ENCODE assay signal across 8 cellular contexts in the genomic region with DNA sequence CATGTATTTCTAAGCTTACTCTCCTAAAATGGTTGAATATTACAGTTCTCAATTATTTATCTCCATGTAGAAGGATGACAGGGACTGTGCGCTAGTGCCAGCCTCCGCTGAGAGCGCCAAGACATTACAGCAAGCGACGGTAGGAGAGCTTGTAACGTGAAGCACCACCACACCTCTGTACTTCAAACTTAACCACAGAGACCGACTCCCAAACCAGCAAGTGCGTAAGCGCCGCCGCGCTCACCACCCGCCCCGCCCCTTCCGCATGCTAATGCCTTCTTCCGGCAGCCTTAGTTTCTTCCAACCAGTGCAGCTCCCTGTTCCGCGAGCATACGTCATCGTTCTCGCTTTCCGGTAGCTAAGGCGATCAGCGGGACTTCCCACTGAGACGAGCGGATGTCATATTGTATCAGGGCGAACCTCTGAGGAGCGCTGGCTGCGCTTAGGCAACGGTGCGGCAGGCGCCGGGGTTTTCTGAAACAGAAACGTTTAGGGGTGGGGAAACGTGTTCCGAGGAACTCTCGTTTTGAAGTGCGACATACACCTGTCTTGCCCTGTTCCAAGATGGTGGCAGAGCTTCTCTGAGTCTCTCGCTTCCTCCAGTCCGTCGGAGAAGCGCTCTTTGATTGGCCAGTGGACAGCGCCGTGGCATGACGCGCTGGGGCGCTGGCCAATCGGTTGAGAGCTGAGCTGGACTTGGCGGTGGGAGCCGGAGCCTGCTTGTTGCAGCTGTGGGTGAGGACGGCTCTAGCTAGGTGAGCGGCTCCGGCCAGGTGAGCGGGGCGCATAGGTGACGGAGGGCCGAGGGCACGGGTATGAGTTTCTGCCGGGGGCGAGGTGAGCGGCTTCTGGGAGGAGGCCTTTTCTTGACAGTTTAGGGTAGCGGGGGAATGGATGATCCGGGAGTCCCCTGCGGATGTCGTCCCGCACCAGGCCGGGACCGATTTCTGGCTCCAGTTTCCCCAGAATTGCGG. TPM values are rescaled to one million over a fixed set of nuclear protein-coding genes. Genes with fewer than 3 reads are reported as not detected.
DNase-seq lines count a peak whose midpoint lies in the region; ATAC-seq and TF ChIP-seq lines count a peak whose summit lies in the region.

A gene (plus strand): TSS at position 723 of the 974 bp plus-strand sequence. CDS start 2,896 bp downstream, outside the sequence.

- TF ChIP-seq POLR2A in ovary (IDR thresholded peaks at IDR 0.05) (peak; percentile 91), thyroid gland (IDR thresholded peaks at IDR 0.05) (peak in 1 of 2 donors; percentile 81)

- H3K27ac ChIP-seq in ovary (peak within 1 kb of the TSS; percentile 62 to 96), thyroid gland (peak within 1 kb of the TSS; percentile 95 to 99 (median 96))

- peaks cover 2% of the 10 kb centered on the region for H3K27me3 Mint-ChIP-seq in activated naive CD8-positive, alpha-beta T cell treated with anti-CD3 and anti-CD28 coated beads, Interleukin-2, amount 50 U/mL, for 24 hours

- peak; percentile 97 for ATAC-seq in HG02763 (IDR thresholded peaks at IDR 0.05; ENCODE audit: unreplicated experiment)
- ATAC-seq in activated naive CD8-positive, alpha-beta T cell treated with anti-CD3 and anti-CD28 coated beads, Interleukin-2, amount 50 U/mL, for 24 hours: peak; percentile 95
- ATAC-seq in Right ventricle myocardium inferior: peak; percentile 99

- peak; percentile 98 for DNase-seq in GM12865 (ENCODE audit: low read depth)
- DNase-seq in NCI-H1417 treated with DMSO at 0.1 percent for 48 hours (lab: John Stamatoyannopoulos, UW): peak; percentile 97
- DNase-seq in SW480 (ENCODE audit: low spot score): peak; percentile 97
- peak; percentile 98 for DNase-seq in activated naive CD8-positive, alpha-beta T cell treated with anti-CD3 and anti-CD28 coated beads, Interleukin-2, amount 50 U/mL, for 24 hours
- DNase-seq in Right ventricle myocardium inferior (ENCODE audit: missing footprints): peak; percentile 98
- DNase-seq in ovary: peak; percentile 93 to 97 (median 95)
- DNase-seq in thyroid gland: peak; percentile 97 to 98

- 0 to 1% (median 1%) methylated on average over 65 to 69 of the region's 69 CpGs for WGBS in ovary, 3 donors
- 0 to 1% methylated on average over 38 to 59 of the region's 69 CpGs for WGBS in thyroid gland, 2 donors

- H3K4me3 ChIP-seq in GM12865 (ENCODE audit: low read depth, low read length): peak within 1 kb of the TSS; percentile 97
- peak within 1 kb of the TSS; percentile 77 for H3K4me3 ChIP-seq in ovary
- H3K4me3 ChIP-seq in thyroid gland (replicated peaks in 1 of 3): peak within 1 kb of the TSS; percentile 61 to 85 (median 79)

- H3K36me3 ChIP-seq in ovary: no peaks in the 10 kb centered on the region
- peaks cover 0 to 5% of the 10 kb centered on the region in 2 donors for H3K36me3 ChIP-seq in thyroid gland

- TF ChIP-seq CTCF in GM12865 (IDR thresholded peaks at IDR 0.05; ENCODE audit: insufficient read depth, low read depth, low read length, missing control alignments) (no peak), ovary (IDR thresholded peaks at IDR 0.05) (no peak), thyroid gland (IDR thresholded peaks at IDR 0.05) (peak in 1 of 6 experiments; percentile 9)

- no peaks in the 10 kb centered on the region for H3K27me3 ChIP-seq in ovary
- H3K27me3 ChIP-seq in thyroid gland: no peaks in the 10 kb centered on the region

- TF ChIP-seq EP300 in ovary (IDR thresholded peaks at IDR 0.05): peak; percentile 4

- H3K27ac Mint-ChIP-seq in activated naive CD8-positive, alpha-beta T cell treated with anti-CD3 and anti-CD28 coated beads, Interleukin-2, amount 50 U/mL, for 24 hours: peak within 1 kb of the TSS; percentile 99

- peak within 1 kb of the TSS; percentile 100 for H3K4me3 Mint-ChIP-seq in activated naive CD8-positive, alpha-beta T cell treated with anti-CD3 and anti-CD28 coated beads, Interleukin-2, amount 50 U/mL, for 24 hours

- H3K36me3 Mint-ChIP-seq in activated naive CD8-positive, alpha-beta T cell treated with anti-CD3 and anti-CD28 coated beads, Interleukin-2, amount 50 U/mL, for 24 hours (ENCODE audit: low read depth): peaks cover 41% of the 10 kb centered on the region

- H3K9me3 Mint-ChIP-seq in activated naive CD8-positive, alpha-beta T cell treated with anti-CD3 and anti-CD28 coated beads, Interleukin-2, amount 50 U/mL, for 24 hours: no peaks in the 10 kb centered on the region

- peaks cover 54% of the 10 kb centered on the region for H3K4me1 Mint-ChIP-seq in activated naive CD8-positive, alpha-beta T cell treated with anti-CD3 and anti-CD28 coated beads, Interleukin-2, amount 50 U/mL, for 24 hours

- intact Hi-C loops in Right ventricle myocardium inferior (cut with DNase I) (loop anchor here (2.0 to 5.0 kb wide), 3 partner anchors 41 to 220 kb away; a partner anchor contains a TSS), ovary (cut with DNase I) (no loop called here), thyroid gland (cut with DNase I) (loop anchor here (10.0 kb wide), 2 partner anchors 77 to 93 kb away; a partner anchor contains a TSS)

- H3K9me3 ChIP-seq in ovary (no peaks in the 10 kb centered on the region), thyroid gland (no peaks in the 10 kb centered on the region)

- H3K4me1 ChIP-seq in ovary (ENCODE audit: insufficient read depth): peaks cover 9% of the 10 kb centered on the region
- peaks cover 13 to 14% of the 10 kb centered on the region in 2 donors for H3K4me1 ChIP-seq in thyroid gland

RNA-seq across cellular contexts. Expression of the gene that starts here (rescaled TPM):
- total RNA-seq in Right ventricle myocardium inferior: 8.9 TPM
- total RNA-seq in ovary: 10 to 100 TPM; 25.2 to 48.0 (median 35.9) TPM
- 10 to 100 TPM; 11.2 to 47.6 TPM for polyA plus RNA-seq in ovary
- 10 to 100 TPM; 60.5 to 94.1 (median 84.6) TPM for total RNA-seq in thyroid gland

Comparison
In these comparisons a context has a peak if more than half of its experiments do, and no peak if none do; other contexts are left out.
1. Peak in every context shown above with its lines: DNase-seq, ATAC-seq, H3K4me3 ChIP-seq and H3K27ac ChIP-seq.
2. intact Hi-C loops: an anchor here in Right ventricle myocardium inferior (2.0 to 5.0 kb wide) and thyroid gland (10.0 kb wide); none called in ovary.